8 cellular contexts compared by ENCODE assay signal in the genomic region with DNA sequence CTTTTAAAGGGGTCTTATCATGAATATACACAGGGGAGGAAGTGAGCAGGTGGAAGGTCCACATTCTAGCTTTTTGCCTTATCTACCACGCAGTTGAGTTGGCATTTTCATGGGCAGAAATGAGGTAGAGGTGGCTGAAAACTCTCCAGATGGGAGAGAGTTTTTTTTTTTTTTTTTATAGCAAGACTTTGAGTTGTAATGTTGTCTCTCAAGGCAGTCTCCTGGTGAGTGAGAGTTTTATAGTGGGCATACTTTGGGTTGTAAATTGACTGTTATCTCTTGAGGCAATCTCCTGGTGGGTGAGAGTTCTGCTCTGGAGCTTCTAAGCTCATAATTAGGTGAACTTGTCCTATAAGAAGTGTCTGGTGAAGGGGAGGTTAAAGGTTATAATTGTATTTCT.
"Had no signal": no experiment of that assay in that cellular context is flagged by ENCODE, and none has a peak within 500 bp of the region (broad histone marks: within the 10 kb centered on the region; RNA-seq: fewer than 3 reads in every experiment).

No MANE protein-coding gene starts in this region.

- H3K36me3 ChIP-seq: HAP-1 had no signal

- H3K9ac ChIP-seq: GM23248 had no signal

- H3K27ac Mint-ChIP-seq: HFFc6 had no signal

- H3K4me3 ChIP-seq: GM23248, HAP-1, K562 had no signal

- ATAC-seq: K562 had no signal

- H3K4me3 Mint-ChIP-seq: HFFc6 had no signal

- H3K27ac ChIP-seq: GM23248 had no signal

- H3K4me1 ChIP-seq: HAP-1 had no signal

- DNase-seq: GM23248, GOT3, H7, HFFc6, IMR-90, KG1 had no signal

- H3K9me3 ChIP-seq: HAP-1 had no signal

- H3K9me3 Mint-ChIP-seq: HFFc6 had no signal
